Comparison of ENCODE assay signal across 21 cellular contexts in genomic region chr9:137353223-137354152, GRCh38. TPM values are rescaled to one million over a fixed set of nuclear protein-coding genes. Genes with fewer than 3 reads are reported as not detected.
DNase-seq lines count a peak whose midpoint lies in the region; ATAC-seq and TF ChIP-seq lines count a peak whose summit lies in the region.
"Had no signal": no experiment of that assay in that cellular context is flagged by ENCODE, and none has a peak within 500 bp of the region (broad histone marks: within the 10 kb centered on the region; RNA-seq: fewer than 3 reads in every experiment).

No MANE protein-coding gene starts in this region.

- H3K4me3 Mint-ChIP-seq in endothelial cell (ENCODE audit: unreplicated experiment): no peak overlapping the region
- H3K4me3 Mint-ChIP-seq: brain; neural crest cell; T-helper 2 cell treated with Interferon-gamma antibody and Interleukin-4, amounts not matched to agents 5 μg/mL and 100 μg/mL, for 36 hours had no signal

- intact Hi-C loops in left lung (cut with DNase I): no loop called here
- intact Hi-C loops in gastrocnemius medialis (cut with DNase I; ENCODE audit: low total_unique reads): no loop called here

- no peaks in the 10 kb centered on the region for H3K9me3 Mint-ChIP-seq in endothelial cell (ENCODE audit: unreplicated experiment)

- ATAC-seq in left lung (peak; percentile 18), gastrocnemius medialis (peak in 1 of 2 donors; percentile 33)
- ATAC-seq: K562 had no signal

- H3K4me1 Mint-ChIP-seq in endothelial cell (ENCODE audit: unreplicated experiment): no peaks in the 10 kb centered on the region
- H3K4me1 Mint-ChIP-seq: brain, neural crest cell had no signal

- DNase-seq in GM10266 (ENCODE audit: extremely low spot score) (peak; percentile 9), dermis microvascular lymphatic vessel endothelial cell (ENCODE audit: low read depth in 2 of 2) (peak; percentile 39 to 80), left lung (peak in 1 of 2 donors; percentile 81), gastrocnemius medialis (no peak), endothelial cell (ENCODE audit: low spot score) (no peak), UCSD-AML1 (lab: John Stamatoyannopoulos, UW; ENCODE audit: unreplicated experiment) (no peak), DMS53 treated with DMSO at 0.1 percent for 48 hours (lab: John Stamatoyannopoulos, UW; ENCODE audit: unreplicated experiment) (no peak)
- DNase-seq in activated CD4-positive, alpha-beta T cell treated with anti-CD3 and anti-CD28 coated beads for 48 hours: no peak
- DNase-seq: activated CD4-positive, alpha-beta T cell treated with anti-CD3 and anti-CD28 coated beads, Interleukin-2, amount 50 U/mL, for 4 hours; activated effector memory CD4-positive, alpha-beta T cell treated with Interleukin-2 at 50 U/mL for 16 hours; DMS 273 treated with DMSO at 0.1 percent for 48 hours; MM.1S; NCI-H2171; NCI-H524; stimulated activated CD4-positive, alpha-beta T cell treated with anti-CD3 and anti-CD28 coated beads, Interleukin-4, amount 100 ng/mL, for 24 hours had no signal

- no peak for TF ChIP-seq CTCF in GM10266 (IDR thresholded peaks at IDR 0.05; ENCODE audit: control insufficient read depth, insufficient read depth, low read depth, missing control alignments)
- no peak for TF ChIP-seq CTCF in left lung (IDR thresholded peaks at IDR 0.05)
- no peak for TF ChIP-seq CTCF in gastrocnemius medialis (IDR thresholded peaks at IDR 0.05 in 4 of 5, conservative IDR thresholded peaks at IDR 0.05 in 1 of 5)
- TF ChIP-seq CTCF in endothelial cell (IDR thresholded peaks at IDR 0.05; ENCODE audit: unreplicated experiment): no peak

- TF ChIP-seq POLR2A in gastrocnemius medialis (IDR thresholded peaks at IDR 0.05): no peak

- peaks cover 0 to 17% of the 10 kb centered on the region in 2 donors for H3K4me1 ChIP-seq in left lung
- H3K4me1 ChIP-seq in gastrocnemius medialis: no peaks in the 10 kb centered on the region
- H3K4me1 ChIP-seq: HAP-1 had no signal

- no peak overlapping the region for H3K27ac Mint-ChIP-seq in endothelial cell (ENCODE audit: unreplicated experiment)
- H3K27ac Mint-ChIP-seq: brain; T-helper 2 cell treated with Interferon-gamma antibody and Interleukin-4, amounts not matched to agents 5 μg/mL and 100 μg/mL, for 36 hours had no signal

- peaks cover 16% of the 10 kb centered on the region for H3K36me3 Mint-ChIP-seq in endothelial cell (ENCODE audit: low read depth, unreplicated experiment)

- peaks cover 10% of the 10 kb centered on the region for H3K27me3 Mint-ChIP-seq in endothelial cell (ENCODE audit: unreplicated experiment)

- H3K27me3 ChIP-seq in left lung (no peaks in the 10 kb centered on the region), gastrocnemius medialis (no peaks in the 10 kb centered on the region)

- H3K4me3 ChIP-seq in left lung: no peak overlapping the region
- H3K4me3 ChIP-seq in gastrocnemius medialis: no peak overlapping the region
- H3K4me3 ChIP-seq: HAP-1, K562 had no signal

- in situ Hi-C loops in gastrocnemius medialis (cut with MboI; ENCODE audit: low sequenced_read_pairs in 4 of 4): no loop called here

- H3K27ac ChIP-seq in left lung (peak overlapping the region in 1 of 2 donors; percentile 67), gastrocnemius medialis (peak overlapping the region in 3 of 4 donors; percentile 21 to 52 (median 45))

- H3K36me3 ChIP-seq in left lung (peaks cover 0 to 3% of the 10 kb centered on the region in 2 donors), gastrocnemius medialis (no peaks in the 10 kb centered on the region)
- H3K36me3 ChIP-seq: HAP-1 had no signal

- H3K9me3 ChIP-seq in left lung (peaks cover 0 to 31% of the 10 kb centered on the region in 2 donors), gastrocnemius medialis (no peaks in the 10 kb centered on the region)

RNA-seq across cellular contexts. Expression of gene NRARP, which starts 51.4 kb away (rescaled TPM):
- 36.6 and 52.0 TPM in 2 replicates for total RNA-seq in dermis microvascular lymphatic vessel endothelial cell
- 10 to 100 TPM; 11.3 to 15.2 TPM for total RNA-seq in left lung
- total RNA-seq in gastrocnemius medialis: 1 to 10 TPM; 1.9 to 5.4 (median 3.4) TPM
- total RNA-seq in endothelial cell (ENCODE audit: unreplicated experiment): 170 TPM
- total RNA-seq: fibroblast of lung had no signal

Comparison
In these comparisons a context has a peak if more than half of its experiments do, and no peak if none do; other contexts are left out.
1. DNase-seq: peak in GM10266 (single experiment) and dermis microvascular lymphatic vessel endothelial cell (2 of 2); none in gastrocnemius medialis (0 of 2), activated CD4-positive, alpha-beta T cell treated with anti-CD3 and anti-CD28 coated beads for 48 hours (single experiment), endothelial cell (single experiment), UCSD-AML1 (single experiment) and DMS53 treated with DMSO at 0.1 percent for 48 hours (single experiment).